Comparison of ENCODE assay signal across 1 cellular context in the genomic region with DNA sequence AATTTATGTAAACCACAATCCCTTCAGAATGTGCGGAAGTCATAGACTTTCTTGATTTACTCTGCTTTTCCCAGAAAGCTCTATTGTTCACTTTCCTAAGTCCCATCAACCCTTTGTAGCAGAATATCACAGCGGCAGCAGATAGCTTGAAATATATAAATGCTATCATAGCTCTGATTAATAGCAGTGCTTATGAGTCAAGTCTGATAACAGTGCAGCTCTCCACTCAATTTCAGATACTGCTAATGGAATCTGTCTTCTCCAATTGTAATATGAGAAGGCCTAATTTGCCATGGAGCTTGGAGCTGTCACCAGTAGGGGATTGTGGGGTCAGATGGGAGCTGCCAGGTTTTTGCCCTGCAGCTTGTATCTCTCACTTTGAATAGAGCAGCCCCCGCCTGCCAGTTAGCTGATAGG.
TF ChIP-seq lines count a peak whose summit lies in the region.

No MANE protein-coding gene starts in this region.

TF ChIP-seq in WTC11, 78 proteins besides CTCF, POLR2A, EP300 and RAD21:
- TF ChIP-seq ZNF232 (CRISPR knock-in tag; IDR thresholded peaks at IDR 0.05) (no peak), ELF4 (CRISPR knock-in tag; IDR thresholded peaks at IDR 0.05; ENCODE audit: low read depth) (no peak), NFE2L1 (CRISPR knock-in tag; IDR thresholded peaks at IDR 0.05) (no peak), FOXP1 (CRISPR knock-in tag; IDR thresholded peaks at IDR 0.05; ENCODE audit: borderline replicate concordance) (no peak), GRHL2 (CRISPR knock-in tag; IDR thresholded peaks at IDR 0.05; ENCODE audit: insufficient replicate concordance, severe bottlenecking) (no peak), ZNF263 (CRISPR knock-in tag; IDR thresholded peaks at IDR 0.05; ENCODE audit: low read depth) (no peak), ATF1 (CRISPR knock-in tag; IDR thresholded peaks at IDR 0.05) (no peak), OVOL2 (CRISPR knock-in tag; IDR thresholded peaks at IDR 0.05; ENCODE audit: borderline replicate concordance) (no peak), JAZF1 (CRISPR knock-in tag; IDR thresholded peaks at IDR 0.05) (no peak), EMX1 (CRISPR knock-in tag; IDR thresholded peaks at IDR 0.05) (no peak)
- TF ChIP-seq, protein P1, sequence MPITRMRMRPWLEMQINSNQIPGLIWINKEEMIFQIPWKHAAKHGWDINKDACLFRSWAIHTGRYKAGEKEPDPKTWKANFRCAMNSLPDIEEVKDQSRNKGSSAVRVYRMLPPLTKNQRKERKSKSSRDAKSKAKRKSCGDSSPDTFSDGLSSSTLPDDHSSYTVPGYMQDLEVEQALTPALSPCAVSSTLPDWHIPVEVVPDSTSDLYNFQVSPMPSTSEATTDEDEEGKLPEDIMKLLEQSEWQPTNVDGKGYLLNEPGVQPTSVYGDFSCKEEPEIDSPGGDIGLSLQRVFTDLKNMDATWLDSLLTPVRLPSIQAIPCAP (CRISPR knock-in tag; IDR thresholded peaks at IDR 0.05): no peak
- TF ChIP-seq, protein P2, sequence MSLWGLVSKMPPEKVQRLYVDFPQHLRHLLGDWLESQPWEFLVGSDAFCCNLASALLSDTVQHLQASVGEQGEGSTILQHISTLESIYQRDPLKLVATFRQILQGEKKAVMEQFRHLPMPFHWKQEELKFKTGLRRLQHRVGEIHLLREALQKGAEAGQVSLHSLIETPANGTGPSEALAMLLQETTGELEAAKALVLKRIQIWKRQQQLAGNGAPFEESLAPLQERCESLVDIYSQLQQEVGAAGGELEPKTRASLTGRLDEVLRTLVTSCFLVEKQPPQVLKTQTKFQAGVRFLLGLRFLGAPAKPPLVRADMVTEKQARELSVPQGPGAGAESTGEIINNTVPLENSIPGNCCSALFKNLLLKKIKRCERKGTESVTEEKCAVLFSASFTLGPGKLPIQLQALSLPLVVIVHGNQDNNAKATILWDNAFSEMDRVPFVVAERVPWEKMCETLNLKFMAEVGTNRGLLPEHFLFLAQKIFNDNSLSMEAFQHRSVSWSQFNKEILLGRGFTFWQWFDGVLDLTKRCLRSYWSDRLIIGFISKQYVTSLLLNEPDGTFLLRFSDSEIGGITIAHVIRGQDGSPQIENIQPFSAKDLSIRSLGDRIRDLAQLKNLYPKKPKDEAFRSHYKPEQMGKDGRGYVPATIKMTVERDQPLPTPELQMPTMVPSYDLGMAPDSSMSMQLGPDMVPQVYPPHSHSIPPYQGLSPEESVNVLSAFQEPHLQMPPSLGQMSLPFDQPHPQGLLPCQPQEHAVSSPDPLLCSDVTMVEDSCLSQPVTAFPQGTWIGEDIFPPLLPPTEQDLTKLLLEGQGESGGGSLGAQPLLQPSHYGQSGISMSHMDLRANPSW (CRISPR knock-in tag; conservative IDR thresholded peaks at IDR 0.05; ENCODE audit: low read depth): no peak
- TF ChIP-seq, protein P3, sequence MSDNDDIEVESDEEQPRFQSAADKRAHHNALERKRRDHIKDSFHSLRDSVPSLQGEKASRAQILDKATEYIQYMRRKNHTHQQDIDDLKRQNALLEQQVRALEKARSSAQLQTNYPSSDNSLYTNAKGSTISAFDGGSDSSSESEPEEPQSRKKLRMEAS (CRISPR knock-in tag; IDR thresholded peaks at IDR 0.05): no peak
- TF ChIP-seq, protein P4, sequence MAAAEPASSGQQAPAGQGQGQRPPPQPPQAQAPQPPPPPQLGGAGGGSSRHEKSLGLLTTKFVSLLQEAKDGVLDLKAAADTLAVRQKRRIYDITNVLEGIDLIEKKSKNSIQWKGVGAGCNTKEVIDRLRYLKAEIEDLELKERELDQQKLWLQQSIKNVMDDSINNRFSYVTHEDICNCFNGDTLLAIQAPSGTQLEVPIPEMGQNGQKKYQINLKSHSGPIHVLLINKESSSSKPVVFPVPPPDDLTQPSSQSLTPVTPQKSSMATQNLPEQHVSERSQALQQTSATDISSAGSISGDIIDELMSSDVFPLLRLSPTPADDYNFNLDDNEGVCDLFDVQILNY (CRISPR knock-in tag; IDR thresholded peaks at IDR 0.05): no peak
- TF ChIP-seq, protein P5, sequence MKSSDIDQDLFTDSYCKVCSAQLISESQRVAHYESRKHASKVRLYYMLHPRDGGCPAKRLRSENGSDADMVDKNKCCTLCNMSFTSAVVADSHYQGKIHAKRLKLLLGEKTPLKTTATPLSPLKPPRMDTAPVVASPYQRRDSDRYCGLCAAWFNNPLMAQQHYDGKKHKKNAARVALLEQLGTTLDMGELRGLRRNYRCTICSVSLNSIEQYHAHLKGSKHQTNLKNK (CRISPR knock-in tag; IDR thresholded peaks at IDR 0.05): no peak
